ENCODE assay signal across 1 cellular context in the genomic region with DNA sequence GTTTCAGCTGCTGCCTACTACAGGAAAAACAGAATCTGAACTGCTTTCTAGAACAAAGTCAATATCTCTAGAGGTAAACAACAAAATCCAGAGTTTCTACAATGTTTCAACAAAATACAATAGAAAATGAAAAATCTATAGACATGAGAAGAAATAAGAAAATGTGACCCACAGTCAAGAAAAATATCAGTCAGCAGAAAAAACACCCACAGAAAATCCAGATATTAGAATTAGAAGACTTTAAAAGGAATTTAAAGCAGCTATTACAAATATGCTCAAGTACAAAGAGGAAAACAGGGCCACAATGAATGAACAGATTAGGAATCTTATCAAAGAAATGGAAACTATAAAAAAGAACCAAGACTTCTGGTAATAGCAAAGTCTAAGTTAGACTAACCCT.
TF ChIP-seq lines count a peak whose summit lies in the region.

No MANE protein-coding gene starts in this region.

TF ChIP-seq in WTC11, 78 proteins besides CTCF, POLR2A, EP300 and RAD21 (continued from another document):
- TF ChIP-seq, protein P1, sequence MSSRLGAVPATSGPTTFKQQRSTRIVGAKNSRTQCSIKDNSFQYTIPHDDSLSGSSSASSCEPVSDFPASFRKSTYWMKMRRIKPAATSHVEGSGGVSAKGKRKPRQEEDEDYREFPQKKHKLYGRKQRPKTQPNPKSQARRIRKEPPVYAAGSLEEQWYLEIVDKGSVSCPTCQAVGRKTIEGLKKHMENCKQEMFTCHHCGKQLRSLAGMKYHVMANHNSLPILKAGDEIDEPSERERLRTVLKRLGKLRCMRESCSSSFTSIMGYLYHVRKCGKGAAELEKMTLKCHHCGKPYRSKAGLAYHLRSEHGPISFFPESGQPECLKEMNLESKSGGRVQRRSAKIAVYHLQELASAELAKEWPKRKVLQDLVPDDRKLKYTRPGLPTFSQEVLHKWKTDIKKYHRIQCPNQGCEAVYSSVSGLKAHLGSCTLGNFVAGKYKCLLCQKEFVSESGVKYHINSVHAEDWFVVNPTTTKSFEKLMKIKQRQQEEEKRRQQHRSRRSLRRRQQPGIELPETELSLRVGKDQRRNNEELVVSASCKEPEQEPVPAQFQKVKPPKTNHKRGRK (CRISPR knock-in tag; IDR thresholded peaks at IDR 0.05; ENCODE audit: borderline replicate concordance), result no peak
- TF ChIP-seq JUN (CRISPR knock-in tag; IDR thresholded peaks at IDR 0.05), result no peak
- no peak for TF ChIP-seq ZNF121 (CRISPR knock-in tag; IDR thresholded peaks at IDR 0.05)
- no peak for TF ChIP-seq EMX1 (CRISPR knock-in tag; IDR thresholded peaks at IDR 0.05)
- TF ChIP-seq NR1H2 (CRISPR knock-in tag; IDR thresholded peaks at IDR 0.05), result no peak
- TF ChIP-seq NFE2L1 (CRISPR knock-in tag; IDR thresholded peaks at IDR 0.05), result no peak
- TF ChIP-seq AR (CRISPR knock-in tag; IDR thresholded peaks at IDR 0.05), result no peak
- no peak for TF ChIP-seq SP1 (CRISPR knock-in tag; conservative IDR thresholded peaks at IDR 0.05)
- TF ChIP-seq, protein P2, sequence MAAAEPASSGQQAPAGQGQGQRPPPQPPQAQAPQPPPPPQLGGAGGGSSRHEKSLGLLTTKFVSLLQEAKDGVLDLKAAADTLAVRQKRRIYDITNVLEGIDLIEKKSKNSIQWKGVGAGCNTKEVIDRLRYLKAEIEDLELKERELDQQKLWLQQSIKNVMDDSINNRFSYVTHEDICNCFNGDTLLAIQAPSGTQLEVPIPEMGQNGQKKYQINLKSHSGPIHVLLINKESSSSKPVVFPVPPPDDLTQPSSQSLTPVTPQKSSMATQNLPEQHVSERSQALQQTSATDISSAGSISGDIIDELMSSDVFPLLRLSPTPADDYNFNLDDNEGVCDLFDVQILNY (CRISPR knock-in tag; IDR thresholded peaks at IDR 0.05), result no peak
- no peak for TF ChIP-seq ZNF671 (CRISPR knock-in tag; IDR thresholded peaks at IDR 0.05)
- no peak for TF ChIP-seq NR2C2 (CRISPR knock-in tag; IDR thresholded peaks at IDR 0.05)
TF ChIP-seq in WTC11: peak in this region for 0.
